In genomic region chr2:221574231-221574570, GRCh38 we compare ENCODE assay signal across 8 cellular contexts. TPM values are rescaled to one million over a fixed set of nuclear protein-coding genes. Genes with fewer than 3 reads are reported as not detected.
DNase-seq lines count a peak whose midpoint lies in the region; ATAC-seq and TF ChIP-seq lines count a peak whose summit lies in the region.

No MANE protein-coding gene starts in this region.

- peaks cover 28% of the 10 kb centered on the region for H3K27me3 Mint-ChIP-seq in Calu3 (ENCODE audit: unreplicated experiment)

- H3K9me3 ChIP-seq in SJSA1 (replicated peaks) (no peaks in the 10 kb centered on the region), fibroblast of lung (ENCODE audit: control insufficient read depth, insufficient read depth, low read depth, low read length) (no peaks in the 10 kb centered on the region), psoas muscle (no peaks in the 10 kb centered on the region)

- H3K36me3 ChIP-seq in SJSA1 = no peaks in the 10 kb centered on the region
- H3K36me3 ChIP-seq in fibroblast of lung (ENCODE audit: control insufficient read depth, insufficient read depth, low read length) = no peaks in the 10 kb centered on the region
- H3K36me3 ChIP-seq in psoas muscle (ENCODE audit: insufficient read depth in 1 of 2, low read depth in 1 of 2) = no peaks in the 10 kb centered on the region

- H3K36me3 Mint-ChIP-seq in Calu3 (ENCODE audit: insufficient read depth, unreplicated experiment) = peaks cover 36% of the 10 kb centered on the region

- TF ChIP-seq CTCF in Calu3 (IDR thresholded peaks at IDR 0.05; ENCODE audit: unreplicated experiment) = no peak
- no peak for TF ChIP-seq CTCF in fibroblast of lung (conservative IDR thresholded peaks at IDR 0.05 in 1 of 2, IDR thresholded peaks at IDR 0.05 in 1 of 2; ENCODE audit: low read depth in 1 of 2, low read length in 2 of 2)
- TF ChIP-seq CTCF in psoas muscle (IDR thresholded peaks at IDR 0.05) = no peak

- peaks cover 23% of the 10 kb centered on the region for H3K4me1 Mint-ChIP-seq in Calu3 (ENCODE audit: low read depth, unreplicated experiment)

- H3K9me3 Mint-ChIP-seq in Calu3 (ENCODE audit: low read depth, unreplicated experiment) = no peaks in the 10 kb centered on the region

- H3K27ac ChIP-seq in SJSA1 (no peak overlapping the region), fibroblast of lung (ENCODE audit: insufficient read depth, low read length) (no peak overlapping the region), psoas muscle (no peak overlapping the region)

- H4K20me1 ChIP-seq in fibroblast of lung (ENCODE audit: control insufficient read depth, extremely low read depth, insufficient read depth, low read length) = no peaks in the 10 kb centered on the region

- intact Hi-C loops in Calu3 (cut with micrococcal nuclease; ENCODE audit: unreplicated experiment) = loop anchor here (1.0 to 10.0 kb wide), 4 partner anchors 142 to 887 kb away; no protein-coding TSS in a partner anchor
- intact Hi-C loops in psoas muscle (cut with DNase I) = loop anchor here (1.0 to 10.0 kb wide), 5 partner anchors 132 to 887 kb away; no protein-coding TSS in a partner anchor

- H3K4me3 ChIP-seq in SJSA1 (peak overlapping the region; percentile 43; the same call in 1 of the 2 replicates), fibroblast of lung (replicated peaks in 1 of 4; ENCODE audit: control extremely low read depth in 1 of 4, insufficient read depth in 1 of 4, low read depth in 3 of 4, low read length in 4 of 4) (peak overlapping the region; percentile 61 to 95 (median 86)), psoas muscle (peak overlapping the region; percentile 93)

- peak overlapping the region; percentile 99 for H3K4me3 Mint-ChIP-seq in Calu3 (ENCODE audit: low read depth, unreplicated experiment)

- H3K27me3 ChIP-seq in SJSA1 (replicated peaks) = peaks cover 24% of the 10 kb centered on the region
- H3K27me3 ChIP-seq in fibroblast of lung (ENCODE audit: control insufficient read depth, insufficient read depth, low read length) = peaks cover 5% of the 10 kb centered on the region
- H3K27me3 ChIP-seq in psoas muscle (ENCODE audit: insufficient read depth in 3 of 3, low read length in 2 of 3) = peaks cover 0 to 16% (median 0%) of the 10 kb centered on the region in 3 donors

- H3K79me2 ChIP-seq in fibroblast of lung (ENCODE audit: control insufficient read depth, insufficient read depth, low read length) = peaks cover 15% of the 10 kb centered on the region

- ATAC-seq in psoas muscle (no peak), HG02759 (IDR thresholded peaks at IDR 0.05; ENCODE audit: unreplicated experiment) (no peak), GM18873 (IDR thresholded peaks at IDR 0.05; ENCODE audit: low FRiP score, unreplicated experiment) (no peak), HG02798 (IDR thresholded peaks at IDR 0.05; ENCODE audit: poor library complexity, unreplicated experiment) (no peak)

- H3K4me1 ChIP-seq in SJSA1 (replicated peaks) (peaks cover 34% of the 10 kb centered on the region), fibroblast of lung (ENCODE audit: control insufficient read depth, extremely low read depth, insufficient read depth, low read length) (no peaks in the 10 kb centered on the region), psoas muscle (peaks cover 5% of the 10 kb centered on the region)

- H3K27ac Mint-ChIP-seq in Calu3 (ENCODE audit: unreplicated experiment) = no peak overlapping the region

- no peak overlapping the region for H2AFZ ChIP-seq in fibroblast of lung (ENCODE audit: low read length)

- H3K4me2 ChIP-seq in fibroblast of lung (ENCODE audit: extremely low read depth, insufficient read depth, low read length) = peak overlapping the region; percentile 97

- TF ChIP-seq POLR2A in erythroblast (IDR thresholded peaks at IDR 0.05; ENCODE audit: low read length) = no peak

- no peak for DNase-seq in Calu3
- DNase-seq in SJSA1 (ENCODE audit: low read depth in 1 of 2, low spot score in 2 of 2) = no peak
- DNase-seq in fibroblast of lung (ENCODE audit: low read depth in 2 of 2) = no peak
- DNase-seq in psoas muscle = no peak
- DNase-seq in erythroblast (lab: John Stamatoyannopoulos, UW) = no peak

- CTCF ChIA-PET in Calu3 (lab: Charles Lee) = interaction anchor here (1.4 to 1.9 kb wide), 2 partner anchors 130 to 1836 kb away, joined by 3 to 6 read pairs; no protein-coding TSS in a partner anchor

- BruUV-seq in Calu3 (replicated peaks; lab: Mats Ljungman, UMichigan) = no TSS peak

- H3K9ac ChIP-seq in fibroblast of lung (ENCODE audit: insufficient read depth, low read length) = no peak overlapping the region

- WGBS in psoas muscle, 3 donors = 23 to 26% (median 25%) methylated on average over 7 of the region's 7 CpGs

RNA-seq across cellular contexts. Expression of gene EPHA4, which starts 2.1 kb away (rescaled TPM):
- total RNA-seq in Calu3 (2022) (2.8 and 3.2 TPM in 2 replicates), fibroblast of lung (12.8 and 21.0 TPM in 2 replicates), psoas muscle (1 to 10 TPM; 3.3 to 5.9 (median 4.8) TPM)
- 1.3 and 2.7 TPM in 2 replicates for total RNA-seq in SJSA1 (2014; rRNA removed; shearing (Covaris generic))
- polyA plus RNA-seq in fibroblast of lung (9.6 and 16.4 TPM in 2 replicates), psoas muscle (1 to 10 TPM in 2 of 3 donors, under 1 TPM in 1; 0.76 to 6.3 (median 1.3) TPM)
- 7.5 and 10.2 TPM in 2 replicates for polyA plus RNA-seq in fibroblast of lung (2012)
- polyA minus RNA-seq in fibroblast of lung (ENCODE audit: low replicate concordance) = 32.6 and 53.8 TPM in 2 replicates

Comparison
In these comparisons a context has a peak if more than half of its experiments do, and no peak if none do; other contexts are left out.
1. H3K4me3 ChIP-seq: peak in every context shown above with its lines; median percentile 93 in psoas muscle; 86 in fibroblast of lung; 43 in SJSA1.